1 cellular context compared by ENCODE assay signal in genomic region chr11:6201486-6201885, GRCh38.
TF ChIP-seq lines count a peak whose summit lies in the region.

No MANE protein-coding gene starts in this region.

TF ChIP-seq in K562, 482 proteins besides CTCF, POLR2A, EP300 and RAD21:
- TF ChIP-seq FOSL1 (tag; conservative IDR thresholded peaks at IDR 0.05), result 0 out of 2 replicates have a peak, but pooled peaks have one; percentile 16
- TF ChIP-seq STAG1 (CRISPR knock-in tag; IDR thresholded peaks at IDR 0.05; ENCODE audit: borderline replicate concordance), result no peak
